19 cellular contexts compared by ENCODE assay signal in the genomic region with DNA sequence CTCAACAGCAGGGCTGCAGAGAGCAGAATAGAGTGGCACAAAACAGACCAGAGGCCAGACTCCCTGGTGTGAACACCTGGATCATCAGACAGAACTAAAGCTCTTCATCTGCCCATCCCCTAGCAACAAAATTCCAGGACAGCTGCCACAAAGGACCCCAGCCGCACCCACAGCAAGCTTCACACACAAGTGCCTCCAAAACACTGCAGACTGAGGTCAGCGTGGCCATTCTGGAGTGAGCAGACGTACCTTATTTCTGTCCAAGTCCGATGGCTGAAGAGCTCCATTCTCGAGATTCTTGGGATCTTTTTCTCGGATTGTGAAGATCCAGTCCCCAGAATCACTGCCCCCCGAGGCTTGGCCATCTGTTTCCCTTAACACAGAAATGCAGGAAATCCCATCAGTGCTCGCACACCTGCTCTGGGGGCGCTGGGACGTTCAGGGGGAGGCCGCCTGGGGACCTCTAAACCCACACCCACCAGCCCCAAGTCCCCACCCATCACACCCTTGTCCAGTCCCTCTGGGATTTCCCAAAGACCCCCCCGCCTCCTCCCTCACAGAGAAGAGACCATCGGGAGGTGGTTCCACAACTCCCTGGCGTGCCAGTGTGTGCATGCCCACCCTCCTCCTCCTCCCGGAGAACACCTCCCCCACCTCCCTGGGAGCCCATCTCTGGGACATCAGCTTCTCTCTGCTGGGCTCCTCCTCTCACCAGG.
A peak's percentile ranks its signal among the peaks of the same experiment; 100 is the strongest.
DNase-seq lines count a peak whose midpoint lies in the region; ATAC-seq, FAIRE-seq and TF ChIP-seq lines count a peak whose summit lies in the region.
"Had no signal": no experiment of that assay in that cellular context is flagged by ENCODE, and none has a peak within 500 bp of the region (broad histone marks: within the 10 kb centered on the region; RNA-seq: fewer than 3 reads in every experiment).

No MANE protein-coding gene starts in this region.

- no peaks in the 10 kb centered on the region for H3K27me3 Mint-ChIP-seq in activated CD4-positive, alpha-beta T cell treated with anti-CD3 and anti-CD28 coated beads, Interleukin-2, amount 10 ng/mL, durations not matched to agents 7 days and 5 days
- H3K27me3 Mint-ChIP-seq in CD4-positive, alpha-beta T cell: no peaks in the 10 kb centered on the region
- H3K27me3 Mint-ChIP-seq in astrocyte (ENCODE audit: low read depth, unreplicated experiment) (no peaks in the 10 kb centered on the region), mesothelial cell of epicardium (ENCODE audit: low read depth) (no peaks in the 10 kb centered on the region)
- H3K27me3 Mint-ChIP-seq: brain had no signal

- POLR2A ChIA-PET in activated CD4-positive, alpha-beta T cell treated with anti-CD3 and anti-CD28 coated beads, Interleukin-2, amount 10 ng/mL, durations not matched to agents 7 days and 5 days (lab: Charles Lee): no interaction called here
- POLR2A ChIA-PET in CD4-positive, alpha-beta T cell (lab: Charles Lee): no interaction called here

- H3K4me1 Mint-ChIP-seq in activated CD4-positive, alpha-beta T cell treated with anti-CD3 and anti-CD28 coated beads, Interleukin-2, amount 10 ng/mL, durations not matched to agents 7 days and 5 days: peaks cover 20% of the 10 kb centered on the region
- H3K4me1 Mint-ChIP-seq in CD4-positive, alpha-beta T cell (ENCODE audit: low read depth): peaks cover 13% of the 10 kb centered on the region
- H3K4me1 Mint-ChIP-seq in astrocyte (ENCODE audit: low read depth, unreplicated experiment) (peaks cover 4% of the 10 kb centered on the region), mesothelial cell of epicardium (peaks cover 5% of the 10 kb centered on the region)

- H4K20me1 ChIP-seq in astrocyte (ENCODE audit: insufficient read depth, low read length) (peaks cover 35% of the 10 kb centered on the region), osteoblast (ENCODE audit: insufficient read depth, low read length) (no peaks in the 10 kb centered on the region)

- no peaks in the 10 kb centered on the region for H3K27me3 ChIP-seq in CD4-positive, alpha-beta T cell (ENCODE audit: control insufficient read depth, insufficient read depth, low read length)
- H3K27me3 ChIP-seq in astrocyte (ENCODE audit: insufficient read depth, low read length) (no peaks in the 10 kb centered on the region), osteoblast (ENCODE audit: insufficient read depth, low read length) (no peaks in the 10 kb centered on the region), colonic mucosa (no peaks in the 10 kb centered on the region)

- H3K4me1 ChIP-seq in astrocyte (ENCODE audit: insufficient read depth, low read length) (no peaks in the 10 kb centered on the region), osteoblast (ENCODE audit: insufficient read depth, low read length) (no peaks in the 10 kb centered on the region), colonic mucosa (no peaks in the 10 kb centered on the region)

- H3K9ac ChIP-seq in astrocyte (ENCODE audit: low read length) (no peak overlapping the region), colonic mucosa (ENCODE audit: low read depth in 2 of 2, low read length in 2 of 2) (no peak overlapping the region)

- H3K36me3 ChIP-seq in astrocyte (ENCODE audit: insufficient read depth, low read length): peaks cover 33% of the 10 kb centered on the region
- H3K36me3 ChIP-seq in osteoblast (ENCODE audit: insufficient read depth, low read length): peaks cover 67% of the 10 kb centered on the region
- H3K36me3 ChIP-seq in colonic mucosa: no peaks in the 10 kb centered on the region

- H3K9me3 Mint-ChIP-seq in activated CD4-positive, alpha-beta T cell treated with anti-CD3 and anti-CD28 coated beads, Interleukin-2, amount 10 ng/mL, durations not matched to agents 7 days and 5 days: no peaks in the 10 kb centered on the region
- no peaks in the 10 kb centered on the region for H3K9me3 Mint-ChIP-seq in CD4-positive, alpha-beta T cell
- H3K9me3 Mint-ChIP-seq in astrocyte (ENCODE audit: unreplicated experiment): peaks cover 2% of the 10 kb centered on the region
- no peaks in the 10 kb centered on the region for H3K9me3 Mint-ChIP-seq in mesothelial cell of epicardium
- H3K9me3 Mint-ChIP-seq: brain had no signal

- FAIRE-seq in astrocyte (lab: Jason Lieb, UNC): no peak
- FAIRE-seq: A204.1, H1 had no signal

- CTCF ChIA-PET in activated CD4-positive, alpha-beta T cell treated with anti-CD3 and anti-CD28 coated beads, Interleukin-2, amount 10 ng/mL, durations not matched to agents 7 days and 5 days (lab: Charles Lee): interaction anchor here (0.6 to 1.2 kb wide), 4 partner anchors 10 to 176 kb away, joined by 3 read pairs; no protein-coding TSS in a partner anchor
- CTCF ChIA-PET in CD4-positive, alpha-beta T cell (lab: Charles Lee): interaction anchor here (0.7 kb wide), 1 partner anchor 16 kb away, joined by 3 read pairs; no protein-coding TSS in a partner anchor

- no peak for ATAC-seq in CD4-positive, alpha-beta T cell (ENCODE audit: poor library complexity)
- ATAC-seq: activated CD4-positive, CD25-positive, alpha-beta regulatory T cell treated with anti-CD3 and anti-CD28 coated beads, Interleukin-2, amount 50 U/mL, for 24 hours had no signal

- H2AFZ ChIP-seq in astrocyte (ENCODE audit: low read depth, low read length): no peak overlapping the region
- H2AFZ ChIP-seq in osteoblast (ENCODE audit: low read length): no peak overlapping the region

- peaks cover 57% of the 10 kb centered on the region for H3K36me3 Mint-ChIP-seq in activated CD4-positive, alpha-beta T cell treated with anti-CD3 and anti-CD28 coated beads, Interleukin-2, amount 10 ng/mL, durations not matched to agents 7 days and 5 days (ENCODE audit: low read depth)
- H3K36me3 Mint-ChIP-seq in CD4-positive, alpha-beta T cell (ENCODE audit: low read depth): peaks cover 92% of the 10 kb centered on the region
- H3K36me3 Mint-ChIP-seq in astrocyte (ENCODE audit: low read depth, unreplicated experiment) (peaks cover 30% of the 10 kb centered on the region), mesothelial cell of epicardium (peaks cover 43% of the 10 kb centered on the region)

- H3K9me3 ChIP-seq in CD4-positive, alpha-beta T cell (ENCODE audit: control insufficient read depth, low read length): no peaks in the 10 kb centered on the region
- no peaks in the 10 kb centered on the region for H3K9me3 ChIP-seq in astrocyte (ENCODE audit: insufficient read depth, low read depth, low read length)
- H3K9me3 ChIP-seq in osteoblast (ENCODE audit: low read depth, low read length): no peaks in the 10 kb centered on the region
- no peaks in the 10 kb centered on the region for H3K9me3 ChIP-seq in colonic mucosa

- H3K27ac Mint-ChIP-seq in activated CD4-positive, alpha-beta T cell treated with anti-CD3 and anti-CD28 coated beads, Interleukin-2, amount 10 ng/mL, durations not matched to agents 7 days and 5 days: peak overlapping the region; percentile 62
- H3K27ac Mint-ChIP-seq in CD4-positive, alpha-beta T cell: peak overlapping the region; percentile 68
- H3K27ac Mint-ChIP-seq in astrocyte (ENCODE audit: unreplicated experiment): peak overlapping the region; percentile 14
- H3K27ac Mint-ChIP-seq in mesothelial cell of epicardium: no peak overlapping the region

- no peak for TF ChIP-seq CTCF in CD4-positive, alpha-beta T cell (IDR thresholded peaks at IDR 0.05)
- no peak for TF ChIP-seq CTCF in astrocyte (IDR thresholded peaks at IDR 0.05; ENCODE audit: insufficient read depth, low read depth, low read length)
- no peak for TF ChIP-seq CTCF in osteoblast (IDR thresholded peaks at IDR 0.05; ENCODE audit: extremely low read depth, low read depth, low read length)
- no peak for TF ChIP-seq CTCF in colonic mucosa (IDR thresholded peaks at IDR 0.05)
- no peak for TF ChIP-seq CTCF in mesothelial cell of epicardium (IDR thresholded peaks at IDR 0.05; ENCODE audit: unreplicated experiment)

- H3K79me2 ChIP-seq in astrocyte (ENCODE audit: insufficient read depth, low read length) (peaks cover 39% of the 10 kb centered on the region), osteoblast (ENCODE audit: insufficient read depth, low read length) (peaks cover 72% of the 10 kb centered on the region)

- intact Hi-C loops in CD4-positive, alpha-beta T cell (cut with DNase I, micrococcal nuclease): loop anchor here in 1 of 2 experiments (2.0 kb wide), 1 partner anchor 13 kb away; no protein-coding TSS in a partner anchor
- intact Hi-C loops in colonic mucosa (cut with DNase I): no loop called here

- no peak overlapping the region for H3K4me3 ChIP-seq in astrocyte (ENCODE audit: insufficient read depth, low read depth, low read length)
- H3K4me3 ChIP-seq in osteoblast (ENCODE audit: insufficient read depth, low read length): no peak overlapping the region
- no peak overlapping the region for H3K4me3 ChIP-seq in colonic mucosa
- H3K4me3 ChIP-seq: coronary artery had no signal

- H3K27ac ChIP-seq in CD4-positive, alpha-beta T cell (ENCODE audit: low read depth, low read length): no peak overlapping the region
- H3K27ac ChIP-seq in astrocyte (ENCODE audit: low read depth, low read length) (no peak overlapping the region), osteoblast (ENCODE audit: low read depth, low read length) (no peak overlapping the region), colonic mucosa (no peak overlapping the region)

- no peak overlapping the region for H3K4me2 ChIP-seq in astrocyte (ENCODE audit: low read length)
- H3K4me2 ChIP-seq in osteoblast (ENCODE audit: insufficient read depth, low read length): no peak overlapping the region

- H3K4me3 Mint-ChIP-seq in activated CD4-positive, alpha-beta T cell treated with anti-CD3 and anti-CD28 coated beads, Interleukin-2, amount 10 ng/mL, durations not matched to agents 7 days and 5 days: no peak overlapping the region
- H3K4me3 Mint-ChIP-seq in CD4-positive, alpha-beta T cell: no peak overlapping the region
- no peak overlapping the region for H3K4me3 Mint-ChIP-seq in astrocyte (ENCODE audit: unreplicated experiment)
- no peak overlapping the region for H3K4me3 Mint-ChIP-seq in mesothelial cell of epicardium
- H3K4me3 Mint-ChIP-seq: brain had no signal

- DNase-seq in activated CD4-positive, alpha-beta T cell treated with anti-CD3 and anti-CD28 coated beads, Interleukin-2, amount 10 ng/mL, durations not matched to agents 7 days and 5 days: no peak
- no peak for DNase-seq in activated CD4-positive, alpha-beta T cell treated with anti-CD3 and anti-CD28 coated beads for 4 hours
- DNase-seq in CD4-positive, alpha-beta T cell: no peak
- no peak for DNase-seq in astrocyte (ENCODE audit: low read depth)
- DNase-seq in osteoblast (ENCODE audit: insufficient read length, low spot score, missing footprints): peak; percentile 46
- no peak for DNase-seq in HK-2 (ENCODE audit: unreplicated experiment)
- DNase-seq in colonic mucosa: no peak
- DNase-seq in mesothelial cell of epicardium (ENCODE audit: low spot score in 2 of 2, unreplicated experiment in 2 of 2): no peak
- DNase-seq: Calu3; IMR-90; mammary epithelial cell; NCI-H1436; retina; stimulated activated CD4-positive, alpha-beta T cell treated with anti-CD3 and anti-CD28 coated beads, Interleukin-4, amount 100 ng/mL, for 4 hours had no signal
